ENCODE assay signal across 27 cellular contexts in the genomic region with DNA sequence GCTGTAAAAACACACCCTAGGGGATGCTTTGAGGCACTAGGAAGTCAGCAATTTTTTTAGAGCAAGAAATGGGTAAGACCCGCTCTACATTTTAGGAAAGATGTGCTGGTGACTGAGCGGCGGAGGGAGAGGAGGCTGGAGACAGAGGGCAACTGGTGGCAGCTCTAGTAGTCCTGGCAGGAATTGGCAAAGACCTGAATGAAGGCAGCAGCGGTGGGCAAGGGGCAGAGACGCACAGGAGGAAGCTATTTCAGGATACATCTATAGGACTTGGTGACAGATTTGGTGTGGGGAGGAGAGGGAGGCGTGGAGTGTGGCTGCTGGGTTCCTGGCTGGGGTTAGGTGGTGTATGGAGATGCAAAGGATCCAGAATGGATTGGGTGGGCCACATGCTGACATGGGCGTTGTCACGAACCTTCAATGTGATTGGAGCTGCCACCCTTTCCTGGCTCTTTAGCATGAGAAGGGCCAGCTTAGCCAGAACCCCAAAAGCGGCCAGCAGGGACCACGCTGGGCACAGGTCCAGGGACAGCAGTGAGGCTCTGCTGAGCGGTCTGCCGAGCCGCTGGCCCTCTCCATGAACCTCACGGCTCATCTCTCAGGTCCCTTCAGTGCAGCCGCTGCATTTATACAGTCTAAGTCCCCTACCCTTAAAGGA. TPM values are rescaled to one million over a fixed set of nuclear protein-coding genes. Genes with fewer than 3 reads are reported as not detected.
DNase-seq lines count a peak whose midpoint lies in the region; ATAC-seq, FAIRE-seq and TF ChIP-seq lines count a peak whose summit lies in the region.
"Had no signal": no experiment of that assay in that cellular context is flagged by ENCODE, and none has a peak within 500 bp of the region (broad histone marks: within the 10 kb centered on the region; RNA-seq: fewer than 3 reads in every experiment).

No MANE protein-coding gene starts in this region.

- FAIRE-seq in HepG2 (lab: Jason Lieb, UNC) (no peak), GM19239 (lab: Jason Lieb, UNC) (no peak)
- FAIRE-seq: A204.1, D721Med, H54, K562 had no signal

- no TSS peak for BruUV-seq in HepG2 (replicated peaks; lab: Mats Ljungman, UMichigan)

- H3K4me3 ChIP-seq in HepG2 (replicated peaks in 1 of 3; ENCODE audit: insufficient read depth in 1 of 3, low read depth in 2 of 3, low read length in 3 of 3) (no peak overlapping the region), right lobe of liver (no peak overlapping the region), spleen (no peak overlapping the region)
- H3K4me3 ChIP-seq: breast epithelium, hepatocyte, K562, MG63 had no signal

- peaks cover 18% of the 10 kb centered on the region for H3K4me1 Mint-ChIP-seq in nephron
- no peaks in the 10 kb centered on the region for H3K4me1 Mint-ChIP-seq in activated CD4-positive, alpha-beta memory T cell treated with anti-CD3 and anti-CD28 coated beads, Interleukin-2, amount 10 ng/mL, durations not matched to agents 7 days and 5 days
- H3K4me1 Mint-ChIP-seq: activated naive CD8-positive, alpha-beta T cell treated with anti-CD3 and anti-CD28 coated beads, Interleukin-2, amount 50 U/mL, for 24 hours had no signal

- no peak overlapping the region for H3K4me2 ChIP-seq in HepG2 (ENCODE audit: low read depth, low read length)
- H3K4me2 ChIP-seq: hepatocyte had no signal

- no peaks in the 10 kb centered on the region for H3K79me2 ChIP-seq in HepG2 (ENCODE audit: insufficient read depth, low read length)
- H3K79me2 ChIP-seq: hepatocyte had no signal

- H3K27ac ChIP-seq in HepG2 (ENCODE audit: extremely low read length, insufficient read depth, low read length) (no peak overlapping the region), right lobe of liver (no peak overlapping the region), spleen (no peak overlapping the region)
- H3K27ac ChIP-seq: hepatocyte, neutrophil had no signal

- in situ Hi-C loops in HepG2 (cut with HindIII; ENCODE audit: extremely low pct_ligation_motif_present, low pct_unique_long_range_greater_than_20kb): no loop called here

- no peaks in the 10 kb centered on the region for H4K20me1 ChIP-seq in HepG2 (ENCODE audit: insufficient read depth, low read length)

- no peak overlapping the region for H2AFZ ChIP-seq in HepG2 (ENCODE audit: low read length)
- H2AFZ ChIP-seq: hepatocyte had no signal

- ATAC-seq in HepG2 (no peak), right lobe of liver (no peak), Right ventricle myocardium superior (ENCODE audit: poor library complexity) (peak; percentile 75)
- ATAC-seq: activated naive CD8-positive, alpha-beta T cell treated with anti-CD3 and anti-CD28 coated beads, Interleukin-2, amount 50 U/mL, for 24 hours; K562; lower lobe of right lung; SK-N-SH treated with all-trans-retinoic acid at 6 μM for 48 hours had no signal

- no peak for TF ChIP-seq RAD21 in HepG2 (CRISPR knock-in tag; IDR thresholded peaks at IDR 0.05)

- peaks cover 3% of the 10 kb centered on the region for H3K9me3 Mint-ChIP-seq in nephron
- no peaks in the 10 kb centered on the region for H3K9me3 Mint-ChIP-seq in activated CD4-positive, alpha-beta memory T cell treated with anti-CD3 and anti-CD28 coated beads, Interleukin-2, amount 10 ng/mL, durations not matched to agents 7 days and 5 days

- H3K27me3 ChIP-seq in HepG2 (ENCODE audit: control insufficient read depth in 1 of 2, insufficient read depth in 2 of 2, low read length in 2 of 2): peaks cover 4 to 24% of the 10 kb centered on the region in 2 experiments; a peak in 4 of 5 replicates
- no peaks in the 10 kb centered on the region for H3K27me3 ChIP-seq in right lobe of liver
- H3K27me3 ChIP-seq in spleen (replicated peaks in 1 of 7): peaks cover 0 to 5% (median 0%) of the 10 kb centered on the region in 7 donors
- H3K27me3 ChIP-seq: breast epithelium, MG63, neutrophil had no signal

- intact Hi-C loops in HepG2 (cut with micrococcal nuclease; ENCODE audit: unreplicated experiment) (no loop called here), right lobe of liver (cut with DNase I) (no loop called here), Right ventricle myocardium superior (cut with DNase I) (no loop called here), spleen (cut with DNase I; ENCODE audit: low total_unique reads) (no loop called here)

- DNase-seq in HepG2 (ENCODE audit: low spot score) (no peak), right lobe of liver (no peak), Right ventricle myocardium superior (peak; percentile 55), spleen (no peak), GM10248 (ENCODE audit: extremely low spot score) (no peak), GM19239 (ENCODE audit: insufficient read length, low spot score) (no peak)
- no peak for DNase-seq in activated CD4-positive, alpha-beta memory T cell treated with anti-CD3 and anti-CD28 coated beads, Interleukin-2, amount 10 ng/mL, durations not matched to agents 7 days and 5 days
- DNase-seq: activated effector memory CD4-positive, alpha-beta T cell treated with Interleukin-2 at 50 U/mL for 16 hours; activated naive CD8-positive, alpha-beta T cell treated with anti-CD3 and anti-CD28 coated beads, Interleukin-2, amount 50 U/mL, for 24 hours; EL; lower lobe of right lung; MG63; NCI-H1417 treated with DMSO at 0.1 percent for 48 hours; RPMI8226; stimulated activated CD4-positive, alpha-beta T cell treated with anti-CD3 and anti-CD28 coated beads, Interleukin-15, amount 100 ng/mL, for 24 hours; stimulated activated CD8-positive, alpha-beta memory T cell treated with anti-CD3 and anti-CD28 coated beads, Interleukin-4, amount 100 ng/mL, for 48 hours; trophoblast cell had no signal

- WGBS in HepG2 (ENCODE audit: low lambda C conversion rate): 12% methylated on average over 15 of the region's 15 CpGs
- WGBS in right lobe of liver (ENCODE audit: insufficient coverage, low coverage, low lambda C conversion rate, missing lambda C conversion rate): 51% methylated on average over 8 of the region's 15 CpGs
- 50 to 68% (median 65%) methylated on average over 15 of the region's 15 CpGs for WGBS in spleen, 5 donors

- peak overlapping the region in 2 of 3 experiments; percentile 33 to 57 for H3K27ac Mint-ChIP-seq in nephron
- no peak overlapping the region for H3K27ac Mint-ChIP-seq in activated CD4-positive, alpha-beta memory T cell treated with anti-CD3 and anti-CD28 coated beads, Interleukin-2, amount 10 ng/mL, durations not matched to agents 7 days and 5 days
- H3K27ac Mint-ChIP-seq: activated naive CD8-positive, alpha-beta T cell treated with anti-CD3 and anti-CD28 coated beads, Interleukin-2, amount 50 U/mL, for 24 hours; T-helper 2 cell treated with Interferon-gamma antibody and Interleukin-4, amounts not matched to agents 5 μg/mL and 100 μg/mL, for 36 hours had no signal

- CTCF ChIA-PET in HepG2 (lab: Yijun Ruan, JAX; ENCODE audit: low intra/inter-chr PET ratio, low total read pairs) (no interaction called here), GM10248 (lab: Yijun Ruan, JAX) (no interaction called here)
- CTCF ChIA-PET in activated CD4-positive, alpha-beta memory T cell treated with anti-CD3 and anti-CD28 coated beads, Interleukin-2, amount 10 ng/mL, durations not matched to agents 7 days and 5 days (lab: Charles Lee): no interaction called here

- no peak overlapping the region for H3K9ac ChIP-seq in HepG2 (ENCODE audit: insufficient read depth, low read depth, low read length)

- TF ChIP-seq POLR2A in HepG2 (IDR thresholded peaks at IDR 0.05; ENCODE audit: insufficient read depth in 1 of 2, low read depth in 2 of 2, low read length in 2 of 2) (no peak), right lobe of liver (IDR thresholded peaks at IDR 0.05) (no peak), spleen (IDR thresholded peaks at IDR 0.05) (no peak)

- no peaks in the 10 kb centered on the region for H3K36me3 ChIP-seq in HepG2 (replicated peaks in 1 of 2; ENCODE audit: control insufficient read depth in 1 of 2, insufficient read depth in 2 of 2, low read length in 2 of 2)
- no peaks in the 10 kb centered on the region for H3K36me3 ChIP-seq in right lobe of liver
- no peaks in the 10 kb centered on the region for H3K36me3 ChIP-seq in spleen
- H3K36me3 ChIP-seq: breast epithelium, lower lobe of right lung, MG63, neutrophil had no signal

- H3K9me3 ChIP-seq in HepG2 (ENCODE audit: low read length) (peaks cover 15% of the 10 kb centered on the region), right lobe of liver (no peaks in the 10 kb centered on the region), spleen (peaks cover 0 to 17% (median 3%) of the 10 kb centered on the region in 8 donors)
- H3K9me3 ChIP-seq: MG63 had no signal

- TF ChIP-seq CTCF in HepG2 (CRISPR knock-in tag; IDR thresholded peaks at IDR 0.05) (no peak), right lobe of liver (IDR thresholded peaks at IDR 0.05) (no peak), nephron (IDR thresholded peaks at IDR 0.05; ENCODE audit: unreplicated experiment in 3 of 3) (no peak), spleen (IDR thresholded peaks at IDR 0.05 in 8 of 11, conservative IDR thresholded peaks at IDR 0.05 in 3 of 11) (no peak), GM10248 (IDR thresholded peaks at IDR 0.05; ENCODE audit: control extremely low read depth, extremely low read depth, low read depth, missing control alignments) (no peak)

- H3K4me1 ChIP-seq in HepG2 (ENCODE audit: insufficient read depth, low read length) (no peaks in the 10 kb centered on the region), right lobe of liver (no peaks in the 10 kb centered on the region), spleen (no peaks in the 10 kb centered on the region)
- H3K4me1 ChIP-seq: breast epithelium had no signal

- no peak for TF ChIP-seq EP300 in HepG2 (IDR thresholded peaks at IDR 0.05; ENCODE audit: low read depth in 2 of 2, low read length in 2 of 2)
- TF ChIP-seq EP300 in HepG2 (CRISPR knock-in tag; IDR thresholded peaks at IDR 0.05; ENCODE audit: borderline replicate concordance): no peak

- no peak overlapping the region for H3K4me3 Mint-ChIP-seq in nephron
- H3K4me3 Mint-ChIP-seq in activated CD4-positive, alpha-beta memory T cell treated with anti-CD3 and anti-CD28 coated beads, Interleukin-2, amount 10 ng/mL, durations not matched to agents 7 days and 5 days: no peak overlapping the region
- H3K4me3 Mint-ChIP-seq: activated naive CD8-positive, alpha-beta T cell treated with anti-CD3 and anti-CD28 coated beads, Interleukin-2, amount 50 U/mL, for 24 hours; T-helper 2 cell treated with Interferon-gamma antibody and Interleukin-4, amounts not matched to agents 5 μg/mL and 100 μg/mL, for 36 hours had no signal

- no peaks in the 10 kb centered on the region for H3K36me3 Mint-ChIP-seq in nephron (ENCODE audit: low read depth)
- no peaks in the 10 kb centered on the region for H3K36me3 Mint-ChIP-seq in activated CD4-positive, alpha-beta memory T cell treated with anti-CD3 and anti-CD28 coated beads, Interleukin-2, amount 10 ng/mL, durations not matched to agents 7 days and 5 days (ENCODE audit: low read depth)

- H3K27me3 Mint-ChIP-seq in nephron (ENCODE audit: low read depth): peaks cover 34% of the 10 kb centered on the region
- H3K27me3 Mint-ChIP-seq in activated CD4-positive, alpha-beta memory T cell treated with anti-CD3 and anti-CD28 coated beads, Interleukin-2, amount 10 ng/mL, durations not matched to agents 7 days and 5 days: peaks cover 2% of the 10 kb centered on the region

- POLR2A ChIA-PET in HepG2 (lab: Yijun Ruan, JAX) (no interaction called here), GM10248 (lab: Yijun Ruan, JAX) (no interaction called here)
- POLR2A ChIA-PET in activated CD4-positive, alpha-beta memory T cell treated with anti-CD3 and anti-CD28 coated beads, Interleukin-2, amount 10 ng/mL, durations not matched to agents 7 days and 5 days (lab: Charles Lee): no interaction called here

RNA-seq across cellular contexts. Expression of gene ADCY1, which starts 10.2 kb away (rescaled TPM):
- total RNA-seq in HepG2 (2016; rRNA removed; fragmentation: Illumina TruSeq; extraction: Trizol) (0.80 and 1.5 TPM in 2 replicates), right lobe of liver (10 to 100 TPM in 2 of 6 experiments, 1 to 10 TPM in 4; 7.2 to 17.6 (median 9.3) TPM), Right ventricle myocardium superior (5.0 TPM), spleen (1 to 10 TPM in 5 of 7 donors, under 1 TPM in 2; 0.72 to 6.6 (median 3.1) TPM)
- 0.81 and 1.2 TPM in 2 replicates for total RNA-seq in HepG2 (2016; cell fraction: cytosol; rRNA removed; fragmentation: Illumina TruSeq; extraction: Trizol; ENCODE audit: low read depth)
- total RNA-seq in HepG2 (2016; cell fraction: insoluble cytoplasmic fraction; rRNA removed; fragmentation: Illumina TruSeq; extraction: Trizol): 0.76 and 0.89 TPM in 2 replicates
- total RNA-seq in HepG2 (2016; cell fraction: membrane; rRNA removed; fragmentation: Illumina TruSeq; extraction: Trizol): 1.7 and 1.9 TPM in 2 replicates
- total RNA-seq in HepG2 (2016; cell fraction: nucleus; rRNA removed; fragmentation: Illumina TruSeq; extraction: Trizol): 0.63 and 1.2 TPM in 2 replicates
- polyA plus RNA-seq in HepG2 (2011; rRNA removed) (1.0 and 1.2 TPM in 2 replicates), spleen (under 1 TPM; 0.05 to 0.38 (median 0.17) TPM)
- 1.2 and 1.4 TPM in 2 replicates for polyA plus RNA-seq in HepG2 (2011; cell fraction: cytosol; rRNA removed)
- 1.0 TPM in 2 replicates for polyA plus RNA-seq in HepG2 (2011; cell fraction: nucleus; rRNA removed)
- 0.47 and 0.72 TPM in 2 replicates for polyA plus RNA-seq in HepG2 (2012)
- 1.3 TPM in 2 replicates for polyA plus RNA-seq in HepG2 (2016; cell fraction: cytosol; fragmentation: Illumina TruSeq; extraction: Trizol; ENCODE audit: low read depth)
- 0.51 and 0.62 TPM in 2 replicates for polyA plus RNA-seq in HepG2 (2016; cell fraction: insoluble cytoplasmic fraction; fragmentation: Illumina TruSeq; extraction: Trizol; ENCODE audit: low read depth)
- polyA plus RNA-seq in HepG2 (2016; cell fraction: membrane; fragmentation: Illumina TruSeq; extraction: Trizol; ENCODE audit: low read depth): 1.5 and 1.6 TPM in 2 replicates
- polyA plus RNA-seq in HepG2 (2016; cell fraction: nucleus; fragmentation: Illumina TruSeq; extraction: Trizol; ENCODE audit: insufficient read depth, low read depth): 0.71 and 1.2 TPM in 2 replicates
- polyA minus RNA-seq in HepG2 (2011; rRNA and poly(A)+ RNA removed; ENCODE audit: low replicate concordance): 1.9 TPM in 1 of 2 replicates, not detected in the other
- polyA minus RNA-seq in HepG2 (2011; cell fraction: cytosol; rRNA and poly(A)+ RNA removed): 0.30 and 0.35 TPM in 2 replicates
- polyA minus RNA-seq in HepG2 (2011; cell fraction: nucleus; rRNA and poly(A)+ RNA removed): 0.64 and 1.6 TPM in 2 replicates
- 1 to 10 TPM; 3.9 to 4.3 TPM for total RNA-seq in activated CD4-positive, alpha-beta memory T cell treated with anti-CD3 and anti-CD28 coated beads, Interleukin-2, amount 10 ng/mL, durations not matched to agents 7 days and 5 days
